In genomic region chr1:236173174-236173767, GRCh38 we compare ENCODE assay signal across 1 cellular context.
TF ChIP-seq lines count a peak whose summit lies in the region.

No MANE protein-coding gene starts in this region.

TF ChIP-seq in K562, 482 proteins besides CTCF, POLR2A, EP300 and RAD21 (continued from another document):
- TF ChIP-seq HBP1 (CRISPR knock-in tag; IDR thresholded peaks at IDR 0.05) = 0 out of 2 replicates have a peak, but pooled peaks have one; percentile 35
- TF ChIP-seq, protein P1, sequence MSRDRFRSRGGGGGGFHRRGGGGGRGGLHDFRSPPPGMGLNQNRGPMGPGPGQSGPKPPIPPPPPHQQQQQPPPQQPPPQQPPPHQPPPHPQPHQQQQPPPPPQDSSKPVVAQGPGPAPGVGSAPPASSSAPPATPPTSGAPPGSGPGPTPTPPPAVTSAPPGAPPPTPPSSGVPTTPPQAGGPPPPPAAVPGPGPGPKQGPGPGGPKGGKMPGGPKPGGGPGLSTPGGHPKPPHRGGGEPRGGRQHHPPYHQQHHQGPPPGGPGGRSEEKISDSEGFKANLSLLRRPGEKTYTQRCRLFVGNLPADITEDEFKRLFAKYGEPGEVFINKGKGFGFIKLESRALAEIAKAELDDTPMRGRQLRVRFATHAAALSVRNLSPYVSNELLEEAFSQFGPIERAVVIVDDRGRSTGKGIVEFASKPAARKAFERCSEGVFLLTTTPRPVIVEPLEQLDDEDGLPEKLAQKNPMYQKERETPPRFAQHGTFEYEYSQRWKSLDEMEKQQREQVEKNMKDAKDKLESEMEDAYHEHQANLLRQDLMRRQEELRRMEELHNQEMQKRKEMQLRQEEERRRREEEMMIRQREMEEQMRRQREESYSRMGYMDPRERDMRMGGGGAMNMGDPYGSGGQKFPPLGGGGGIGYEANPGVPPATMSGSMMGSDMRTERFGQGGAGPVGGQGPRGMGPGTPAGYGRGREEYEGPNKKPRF (IDR thresholded peaks at IDR 0.05; ENCODE audit: low read depth, low read length) = no peak
- TF ChIP-seq EGR1 (conservative IDR thresholded peaks at IDR 0.05) = no peak
- TF ChIP-seq ZNF263 (CRISPR knock-in tag; IDR thresholded peaks at IDR 0.05; ENCODE audit: borderline replicate concordance) = no peak
- TF ChIP-seq PCBP2 (IDR thresholded peaks at IDR 0.05; ENCODE audit: low read depth, low read length, poor library complexity, severe bottlenecking) = peak; percentile 19
- TF ChIP-seq, protein P2, sequence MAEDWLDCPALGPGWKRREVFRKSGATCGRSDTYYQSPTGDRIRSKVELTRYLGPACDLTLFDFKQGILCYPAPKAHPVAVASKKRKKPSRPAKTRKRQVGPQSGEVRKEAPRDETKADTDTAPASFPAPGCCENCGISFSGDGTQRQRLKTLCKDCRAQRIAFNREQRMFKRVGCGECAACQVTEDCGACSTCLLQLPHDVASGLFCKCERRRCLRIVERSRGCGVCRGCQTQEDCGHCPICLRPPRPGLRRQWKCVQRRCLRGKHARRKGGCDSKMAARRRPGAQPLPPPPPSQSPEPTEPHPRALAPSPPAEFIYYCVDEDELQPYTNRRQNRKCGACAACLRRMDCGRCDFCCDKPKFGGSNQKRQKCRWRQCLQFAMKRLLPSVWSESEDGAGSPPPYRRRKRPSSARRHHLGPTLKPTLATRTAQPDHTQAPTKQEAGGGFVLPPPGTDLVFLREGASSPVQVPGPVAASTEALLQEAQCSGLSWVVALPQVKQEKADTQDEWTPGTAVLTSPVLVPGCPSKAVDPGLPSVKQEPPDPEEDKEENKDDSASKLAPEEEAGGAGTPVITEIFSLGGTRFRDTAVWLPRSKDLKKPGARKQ (CRISPR knock-in tag; IDR thresholded peaks at IDR 0.05) = no peak
